1 cellular context compared by ENCODE assay signal in the genomic region with DNA sequence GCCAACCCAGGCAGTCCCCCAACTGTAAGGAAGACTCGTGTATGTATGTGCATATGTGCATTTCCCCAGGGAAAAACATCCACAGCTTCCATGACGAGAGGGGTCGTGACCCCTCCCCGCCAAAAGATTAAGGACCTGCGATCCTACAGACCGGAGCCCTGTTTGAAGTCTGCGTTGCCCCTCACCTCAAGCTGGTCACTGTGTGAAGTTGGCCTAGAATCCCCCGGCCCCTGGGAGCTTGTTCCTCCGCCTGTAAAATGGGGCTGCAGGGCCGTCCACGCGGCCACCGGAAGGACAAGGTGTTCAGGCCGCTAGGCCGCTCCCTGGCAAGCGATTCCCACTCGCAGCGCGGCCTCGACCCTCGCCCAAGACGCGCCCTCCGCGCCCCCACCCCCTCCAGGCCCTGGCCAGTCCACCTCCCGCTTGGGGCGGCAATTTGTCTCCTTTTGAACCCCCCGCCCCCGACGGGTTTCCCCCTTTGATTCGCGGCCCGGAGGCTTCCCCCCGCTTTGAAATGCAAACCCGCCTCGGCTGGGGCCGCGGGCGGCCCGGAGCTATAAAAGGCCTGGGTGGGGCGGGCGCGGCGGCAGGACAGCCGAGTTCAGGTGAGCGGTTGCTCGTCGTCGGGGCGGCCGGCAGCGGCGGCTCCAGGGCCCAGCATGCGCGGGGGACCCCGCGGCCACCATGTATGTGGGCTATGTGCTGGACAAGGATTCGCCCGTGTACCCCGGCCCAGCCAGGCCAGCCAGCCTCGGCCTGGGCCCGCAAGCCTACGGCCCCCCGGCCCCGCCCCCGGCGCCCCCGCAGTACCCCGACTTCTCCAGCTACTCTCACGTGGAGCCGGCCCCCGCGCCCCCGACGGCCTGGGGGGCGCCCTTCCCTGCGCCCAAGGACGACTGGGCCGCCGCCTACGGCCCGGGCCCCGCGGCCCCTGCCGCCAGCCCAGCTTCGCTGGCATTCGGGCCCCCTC.
A peak's percentile ranks its signal among the peaks of the same experiment; 100 is the strongest.
TF ChIP-seq lines count a peak whose summit lies in the region.

A gene (plus strand): TSS at position 586 of the 970 bp plus-strand sequence. CDS start 99 bp downstream, at position 685.

TF ChIP-seq in H1, 55 proteins besides CTCF, POLR2A, EP300 and RAD21:
- no peak for TF ChIP-seq BACH1 (IDR thresholded peaks at IDR 0.05; ENCODE audit: low read length)
- peak; percentile 57; the same call in 1 of the 2 replicates for TF ChIP-seq POLR2AphosphoS5 (IDR thresholded peaks at IDR 0.05; ENCODE audit: low read depth, low read length)
- TF ChIP-seq KDM4A (IDR thresholded peaks at IDR 0.05; ENCODE audit: low read depth, low read length, severe bottlenecking) = peak; percentile 24
- peak; percentile 63; the same call in 1 of the 2 replicates for TF ChIP-seq POU5F1 (IDR thresholded peaks at IDR 0.05; ENCODE audit: low read depth, low read length)
- TF ChIP-seq FOSL1 (IDR thresholded peaks at IDR 0.05; ENCODE audit: insufficient read depth, low read depth, low read length) = no peak
- TF ChIP-seq EZH2 (IDR thresholded peaks at IDR 0.05; ENCODE audit: low read depth, low read length, severe bottlenecking) = peak; percentile 76
TF ChIP-seq in H1: peak in this region for 4.
